Comparison of ENCODE assay signal across 1 cellular context in genomic region chr7:101896312-101896711, GRCh38.
TF ChIP-seq lines count a peak whose summit lies in the region.

No MANE protein-coding gene starts in this region.

TF ChIP-seq in IMR-90, 13 proteins besides CTCF, POLR2A, EP300 and RAD21 (continued from another document):
- no peak for TF ChIP-seq CHD1 (IDR thresholded peaks at IDR 0.05; ENCODE audit: low read depth, low read length)
- no peak for TF ChIP-seq MXI1 (IDR thresholded peaks at IDR 0.05; ENCODE audit: borderline replicate concordance, low read depth, low read length)
- TF ChIP-seq SMC3 (IDR thresholded peaks at IDR 0.05; ENCODE audit: low read depth, low read length): no peak
- TF ChIP-seq FOS (IDR thresholded peaks at IDR 0.05; ENCODE audit: low read depth, low read length): no peak
- TF ChIP-seq USF2 (IDR thresholded peaks at IDR 0.05; ENCODE audit: low read depth, low read length): no peak
- TF ChIP-seq MAFK (IDR thresholded peaks at IDR 0.05; ENCODE audit: low read depth, low read length): no peak
- TF ChIP-seq MAZ (IDR thresholded peaks at IDR 0.05; ENCODE audit: borderline replicate concordance, low read depth, low read length): no peak
- TF ChIP-seq RFX5 (IDR thresholded peaks at IDR 0.05; ENCODE audit: low read depth, low read length): no peak
- TF ChIP-seq ELK1 (IDR thresholded peaks at IDR 0.05; ENCODE audit: borderline replicate concordance, low read depth, low read length): no peak
- no peak for TF ChIP-seq CEBPB (IDR thresholded peaks at IDR 0.05; ENCODE audit: low read depth, low read length)
- no peak for TF ChIP-seq RCOR1 (IDR thresholded peaks at IDR 0.05; ENCODE audit: insufficient replicate concordance, low read length)
TF ChIP-seq in IMR-90: peak in this region for 0.
